Comparison of ENCODE assay signal across 23 cellular contexts in the genomic region with DNA sequence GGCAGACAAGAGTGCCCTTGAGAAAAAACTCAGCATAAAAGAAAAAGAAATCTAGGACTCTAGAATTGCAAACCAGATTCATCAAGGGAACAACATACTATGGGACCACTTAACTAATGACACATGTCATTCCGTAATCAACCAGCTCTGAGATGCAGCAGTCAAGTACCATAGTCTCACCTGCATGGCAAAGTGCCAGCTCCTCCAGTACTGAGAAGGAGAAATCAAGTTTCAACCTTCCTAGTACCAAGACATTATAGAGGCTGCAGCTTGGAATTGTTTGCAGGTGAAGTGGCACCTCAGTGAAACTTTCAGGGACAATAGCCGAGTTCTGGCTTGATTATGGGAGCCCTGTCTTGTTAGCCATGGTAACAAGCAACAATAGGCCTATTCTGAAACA. TPM values are rescaled to one million over a fixed set of nuclear protein-coding genes. Genes with fewer than 3 reads are reported as not detected.
"Had no signal": no experiment of that assay in that cellular context is flagged by ENCODE, and none has a peak within 500 bp of the region (broad histone marks: within the 10 kb centered on the region; RNA-seq: fewer than 3 reads in every experiment).

No MANE protein-coding gene starts in this region.

- H3K36me3 ChIP-seq: cardiac muscle cell, heart right ventricle, lower lobe of right lung, neutrophil, ovary, prostate gland, spleen had no signal

- H3K27me3 ChIP-seq: body of pancreas, cardiac muscle cell, heart right ventricle, ovary, spleen had no signal

- H3K4me3 ChIP-seq: body of pancreas, cardiac muscle cell, heart right ventricle, lower lobe of right lung, ovary, prostate gland, spleen had no signal

- H3K4me1 ChIP-seq: body of pancreas, heart right ventricle, lower lobe of right lung, prostate gland, spleen had no signal

- H3K9me3 ChIP-seq: body of pancreas, lower lobe of right lung, neutrophil, ovary, prostate gland had no signal

- DNase-seq: activated CD4-positive, alpha-beta T cell treated with anti-CD3 and anti-CD28 coated beads for 1 hour; activated CD4-positive, alpha-beta T cell treated with anti-CD3 and anti-CD28 coated beads, Interleukin-2, amount 50 U/mL, for 1 hour; activated CD8-positive, alpha-beta T cell treated with anti-CD3 and anti-CD28 coated beads, Interleukin-2, amount 10 ng/mL, durations not matched to agents 7 days and 5 days; activated gamma-delta T cell; anterior cingulate cortex; erythroblast; foreskin fibroblast; heart right ventricle; kidney; lower lobe of right lung; ovary; spleen; stimulated activated CD4-positive, alpha-beta T cell treated with anti-CD3 and anti-CD28 coated beads, Interleukin-4, amount 100 ng/mL, for 1 hour; stimulated activated naive CD4-positive, alpha-beta T cell treated with Interleukin-2 at 50 U/mL for 16 hours had no signal

- FAIRE-seq: endometrium, kidney, TTC549 had no signal

- ATAC-seq: activated CD8-positive, alpha-beta T cell treated with anti-CD3 and anti-CD28 coated beads, Interleukin-2, amount 10 ng/mL, durations not matched to agents 7 days and 5 days; body of pancreas; heart right ventricle; left lobe of liver; lower lobe of right lung; natural killer cell treated with Interleukin-12 subunit alpha and Interleukin-12 subunit beta and Interleukin-15 and Interleukin-18, amount 100 ng/mL, for 72 hours had no signal

- H3K27ac ChIP-seq: body of pancreas, cardiac muscle cell, heart right ventricle, lower lobe of right lung, neutrophil, ovary, spleen had no signal

RNA-seq across cellular contexts. Expression of gene STEAP1, which starts 11.5 kb away (rescaled TPM):
- total RNA-seq: activated CD8-positive, alpha-beta T cell treated with anti-CD3 and anti-CD28 coated beads, Interleukin-2, amount 10 ng/mL, durations not matched to agents 7 days and 5 days; cardiac muscle cell had no signal
- polyA plus RNA-seq: cardiac muscle cell had no signal

RNA-seq across cellular contexts. Expression of gene STEAP2, which starts 45.8 kb away (rescaled TPM):
- total RNA-seq: activated CD8-positive, alpha-beta T cell treated with anti-CD3 and anti-CD28 coated beads, Interleukin-2, amount 10 ng/mL, durations not matched to agents 7 days and 5 days; activated T-helper 1 cell treated with anti-CD3 and anti-CD28 coated beads, Interleukin-12 subunit alpha, Interleukin-12 subunit beta, Interleukin-2, Interleukin-4 antibody, amounts not matched to agents 30 ng/mL and 10 ng/mL and 1 ng/mL, durations not matched to agents 14 hours and 24 hours and 36 hours had no signal
